In the genomic region with DNA sequence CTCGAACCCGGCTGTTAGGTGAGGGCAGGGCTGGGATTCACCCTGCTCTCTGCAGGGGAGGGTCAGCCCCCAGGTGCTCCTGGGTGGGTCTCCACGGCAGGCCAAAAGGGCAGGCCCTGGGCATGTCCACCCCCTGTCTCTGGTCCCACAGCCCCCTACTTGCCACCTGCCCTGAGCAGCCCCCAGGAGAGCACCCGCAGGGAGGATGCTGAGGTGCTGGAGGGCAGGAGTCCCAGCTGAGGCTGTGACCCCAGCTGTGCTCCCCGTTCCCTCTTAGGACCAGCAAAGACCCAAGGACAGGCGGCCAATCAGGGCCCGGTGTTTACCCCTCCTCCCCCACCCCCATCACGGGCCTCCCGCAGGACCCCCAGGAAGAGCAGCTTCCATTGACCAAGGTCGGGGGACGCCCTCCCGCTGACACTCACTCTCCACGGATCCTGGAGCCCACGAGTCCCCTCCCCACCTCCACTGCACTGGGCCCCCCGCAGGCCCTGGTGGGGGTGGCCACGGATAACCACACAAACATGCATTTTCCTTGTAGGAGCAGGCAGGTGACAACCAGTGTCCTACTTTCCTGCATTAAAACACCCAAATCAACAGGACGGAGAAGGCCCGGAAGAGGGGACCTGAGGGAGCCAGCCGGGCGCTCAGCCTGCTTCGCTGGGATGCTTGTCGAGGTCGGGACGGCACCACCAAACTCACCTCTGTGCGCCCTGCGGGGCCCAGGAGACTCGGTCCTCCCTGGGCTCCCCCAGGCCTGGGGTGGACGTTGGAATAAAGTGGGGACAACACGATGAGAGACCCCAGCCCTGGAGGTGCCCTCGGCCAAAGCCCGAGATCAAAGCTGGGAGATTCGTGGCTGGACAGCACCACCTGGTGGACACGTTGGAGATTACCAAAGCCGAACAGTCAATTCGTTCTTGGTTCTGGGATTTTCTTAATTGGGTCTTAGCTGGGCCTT, we compare ENCODE assay signal across 1 cellular context.
TF ChIP-seq lines count a peak whose summit lies in the region.

No MANE protein-coding gene starts in this region.

TF ChIP-seq in HepG2, 621 proteins besides CTCF, POLR2A, EP300 and RAD21 (continued from another document and continues in another):
- TF ChIP-seq SMC3 (IDR thresholded peaks at IDR 0.05; ENCODE audit: low read length): peak; percentile 61
- no peak for TF ChIP-seq TFE3 (CRISPR knock-in tag; IDR thresholded peaks at IDR 0.05)
- no peak for TF ChIP-seq DNMT3B (CRISPR knock-in tag; conservative IDR thresholded peaks at IDR 0.05)
- TF ChIP-seq NFKB2 (CRISPR knock-in tag; IDR thresholded peaks at IDR 0.05; ENCODE audit: borderline replicate concordance): peak; percentile 12; the same call in 1 of the 2 replicates
- 0 out of 2 replicates have a peak, but pooled peaks have one; percentile 28 for TF ChIP-seq ARNT2 (CRISPR knock-in tag; IDR thresholded peaks at IDR 0.05; ENCODE audit: low read depth)
- peak; percentile 51; the same call in 1 of the 2 replicates for TF ChIP-seq ZNF546 (CRISPR knock-in tag; conservative IDR thresholded peaks at IDR 0.05)
- 0 out of 2 replicates have a peak, but pooled peaks have one; percentile 39 for TF ChIP-seq MTA1 (CRISPR knock-in tag; IDR thresholded peaks at IDR 0.05; ENCODE audit: borderline replicate concordance)
- TF ChIP-seq GTF3A (CRISPR knock-in tag; conservative IDR thresholded peaks at IDR 0.05): no peak
- TF ChIP-seq ELF1 (CRISPR knock-in tag; IDR thresholded peaks at IDR 0.05): no peak
- TF ChIP-seq ZNF3 (CRISPR knock-in tag; IDR thresholded peaks at IDR 0.05): no peak
- no peak for TF ChIP-seq ZNF503 (CRISPR knock-in tag; IDR thresholded peaks at IDR 0.05)
- no peak for TF ChIP-seq ZNF768 (CRISPR knock-in tag; IDR thresholded peaks at IDR 0.05)
- no peak for TF ChIP-seq CENPBD1 (CRISPR knock-in tag; IDR thresholded peaks at IDR 0.05; ENCODE audit: borderline replicate concordance, low read depth)
- TF ChIP-seq ISX (CRISPR knock-in tag; conservative IDR thresholded peaks at IDR 0.05): no peak
- TF ChIP-seq ZNF816 (CRISPR knock-in tag; IDR thresholded peaks at IDR 0.05; ENCODE audit: borderline replicate concordance): no peak
- peak; percentile 19; the same call in 1 of the 2 replicates for TF ChIP-seq KDM2A (CRISPR knock-in tag; IDR thresholded peaks at IDR 0.05; ENCODE audit: borderline replicate concordance, low read depth)
- TF ChIP-seq BRD4 (CRISPR knock-in tag; IDR thresholded peaks at IDR 0.05): no peak
- no peak for TF ChIP-seq ZNF547 (CRISPR knock-in tag; IDR thresholded peaks at IDR 0.05)
- no peak for TF ChIP-seq BHLHE40 (IDR thresholded peaks at IDR 0.05; ENCODE audit: low read length)
- 0 out of 2 replicates have a peak, but pooled peaks have one; percentile 21 for TF ChIP-seq HNF1B (CRISPR knock-in tag; IDR thresholded peaks at IDR 0.05)
- no peak for TF ChIP-seq SMAD1 (CRISPR knock-in tag; IDR thresholded peaks at IDR 0.05; ENCODE audit: borderline replicate concordance, low read depth)
- no peak for TF ChIP-seq ZC3H13 (CRISPR knock-in tag; IDR thresholded peaks at IDR 0.05)
- no peak for TF ChIP-seq KDM4B (CRISPR knock-in tag; IDR thresholded peaks at IDR 0.05)
- peak; percentile 19 for TF ChIP-seq TEAD3 (CRISPR knock-in tag; optimal IDR thresholded peaks at IDR 0.05; ENCODE audit: borderline replicate concordance)
- TF ChIP-seq ZNF34 (CRISPR knock-in tag; IDR thresholded peaks at IDR 0.05; ENCODE audit: borderline replicate concordance): no peak
- TF ChIP-seq BCL3 (CRISPR knock-in tag; IDR thresholded peaks at IDR 0.05): no peak
- TF ChIP-seq, protein P1, sequence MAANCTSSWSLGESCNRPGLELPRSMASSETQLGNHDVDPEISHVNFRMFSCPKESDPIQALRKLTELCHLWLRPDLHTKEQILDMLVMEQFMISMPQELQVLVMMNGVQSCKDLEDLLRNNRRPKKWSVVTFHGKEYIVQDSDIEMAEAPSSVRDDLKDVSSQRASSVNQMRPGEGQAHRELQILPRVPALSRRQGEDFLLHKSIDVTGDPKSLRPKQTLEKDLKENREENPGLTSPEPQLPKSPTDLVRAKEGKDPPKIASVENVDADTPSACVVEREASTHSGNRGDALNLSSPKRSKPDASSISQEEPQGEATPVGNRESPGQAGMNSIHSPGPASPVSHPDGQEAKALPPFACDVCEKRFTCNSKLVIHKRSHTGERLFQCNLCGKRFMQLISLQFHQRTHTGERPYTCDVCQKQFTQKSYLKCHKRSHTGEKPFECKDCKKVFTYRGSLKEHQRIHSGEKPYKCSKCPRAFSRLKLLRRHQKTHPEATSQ (CRISPR knock-in tag; IDR thresholded peaks at IDR 0.05; ENCODE audit: borderline replicate concordance): no peak
- no peak for TF ChIP-seq TBP (CRISPR knock-in tag; IDR thresholded peaks at IDR 0.05)
- TF ChIP-seq DRAP1 (CRISPR knock-in tag; IDR thresholded peaks at IDR 0.05): no peak
- TF ChIP-seq CREM (IDR thresholded peaks at IDR 0.05): no peak
- TF ChIP-seq CREM (CRISPR knock-in tag; IDR thresholded peaks at IDR 0.05): no peak
- no peak for TF ChIP-seq SRF (IDR thresholded peaks at IDR 0.05; ENCODE audit: low read depth, low read length)
- TF ChIP-seq CENPX (CRISPR knock-in tag; IDR thresholded peaks at IDR 0.05): no peak
- TF ChIP-seq, protein P2, sequence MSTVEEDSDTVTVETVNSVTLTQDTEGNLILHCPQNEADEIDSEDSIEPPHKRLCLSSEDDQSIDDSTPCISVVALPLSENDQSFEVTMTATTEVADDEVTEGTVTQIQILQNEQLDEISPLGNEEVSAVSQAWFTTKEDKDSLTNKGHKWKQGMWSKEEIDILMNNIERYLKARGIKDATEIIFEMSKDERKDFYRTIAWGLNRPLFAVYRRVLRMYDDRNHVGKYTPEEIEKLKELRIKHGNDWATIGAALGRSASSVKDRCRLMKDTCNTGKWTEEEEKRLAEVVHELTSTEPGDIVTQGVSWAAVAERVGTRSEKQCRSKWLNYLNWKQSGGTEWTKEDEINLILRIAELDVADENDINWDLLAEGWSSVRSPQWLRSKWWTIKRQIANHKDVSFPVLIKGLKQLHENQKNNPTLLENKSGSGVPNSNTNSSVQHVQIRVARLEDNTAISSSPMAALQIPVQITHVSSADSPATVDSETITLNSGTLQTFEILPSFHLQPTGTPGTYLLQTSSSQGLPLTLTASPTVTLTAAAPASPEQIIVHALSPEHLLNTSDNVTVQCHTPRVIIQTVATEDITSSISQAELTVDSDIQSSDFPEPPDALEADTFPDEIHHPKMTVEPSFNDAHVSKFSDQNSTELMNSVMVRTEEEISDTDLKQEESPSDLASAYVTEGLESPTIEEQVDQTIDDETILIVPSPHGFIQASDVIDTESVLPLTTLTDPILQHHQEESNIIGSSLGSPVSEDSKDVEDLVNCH (CRISPR knock-in tag; IDR thresholded peaks at IDR 0.05): no peak
- no peak for TF ChIP-seq ZNF549 (CRISPR knock-in tag; IDR thresholded peaks at IDR 0.05)
- TF ChIP-seq DPF2 (CRISPR knock-in tag; IDR thresholded peaks at IDR 0.05; ENCODE audit: borderline replicate concordance, low read depth): no peak
- TF ChIP-seq, protein P3, sequence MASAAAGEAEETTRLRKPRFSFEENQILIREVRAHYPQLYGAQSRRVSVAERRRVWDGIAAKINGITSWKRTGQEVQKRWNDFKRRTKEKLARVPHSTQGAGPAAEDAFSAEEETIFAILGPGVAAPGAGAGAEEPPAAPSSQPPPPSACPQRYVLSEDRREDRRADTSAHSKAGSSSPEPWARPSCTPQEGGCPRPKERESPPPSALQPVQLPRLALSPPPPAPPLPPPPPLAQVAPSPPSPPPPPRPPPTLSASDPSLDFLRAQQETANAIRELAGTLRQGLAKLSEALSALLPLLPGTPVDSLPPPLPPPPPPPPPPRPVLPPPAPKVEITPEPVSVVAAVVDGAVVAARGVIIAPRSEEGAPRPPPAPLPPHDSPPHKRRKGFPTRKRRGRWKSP (CRISPR knock-in tag; IDR thresholded peaks at IDR 0.05): no peak
- no peak for TF ChIP-seq AHDC1 (CRISPR knock-in tag; IDR thresholded peaks at IDR 0.05; ENCODE audit: borderline replicate concordance)
- TF ChIP-seq ELF3 (CRISPR knock-in tag; IDR thresholded peaks at IDR 0.05): no peak
- TF ChIP-seq ZNF564 (CRISPR knock-in tag; IDR thresholded peaks at IDR 0.05): no peak
